ENCODE assay signal across 8 cellular contexts in the genomic region with DNA sequence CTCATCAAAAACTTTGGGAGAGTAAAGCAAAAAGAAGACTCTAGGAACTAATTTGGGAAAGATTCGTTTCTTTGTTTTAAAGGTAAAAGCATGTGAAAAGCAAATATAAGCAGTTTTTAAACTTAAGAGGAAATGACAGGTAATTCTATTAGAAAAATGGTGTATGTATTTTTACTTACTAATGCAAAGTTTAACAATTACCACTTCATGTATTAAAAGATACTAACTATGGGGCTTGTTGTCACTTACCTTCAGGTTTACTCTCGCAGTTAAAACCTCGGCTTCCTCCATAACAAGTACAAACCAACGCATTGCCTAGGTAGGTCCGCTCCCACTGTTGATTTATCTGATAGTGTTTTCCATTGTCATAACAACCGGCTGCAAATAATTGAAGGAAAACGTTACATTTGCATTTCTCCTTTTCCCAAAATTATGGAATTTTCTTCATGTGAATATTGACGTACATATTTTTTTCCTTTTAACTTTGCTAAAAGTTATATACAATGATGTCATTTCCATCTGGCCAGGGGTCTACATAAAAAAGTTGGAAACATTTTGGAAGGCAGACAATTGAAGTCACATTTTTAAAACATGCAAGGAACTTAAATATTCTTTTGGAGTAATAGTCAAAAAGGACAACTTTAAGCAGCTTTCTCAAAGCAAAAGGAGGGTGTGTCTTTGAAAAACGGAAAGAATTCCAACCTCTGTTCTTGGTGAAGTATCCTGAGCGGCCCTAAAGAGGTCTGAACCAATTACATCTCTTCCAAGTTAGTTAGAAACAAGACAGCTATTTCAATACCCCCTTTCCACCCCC. TPM values are rescaled to one million over a fixed set of nuclear protein-coding genes. Genes with fewer than 3 reads are reported as not detected.
DNase-seq lines count a peak whose midpoint lies in the region; ATAC-seq and TF ChIP-seq lines count a peak whose summit lies in the region.

No MANE protein-coding gene starts in this region.

- no peaks in the 10 kb centered on the region for H3K36me3 Mint-ChIP-seq in T-helper 17 cell (ENCODE audit: low read depth)

- H3K4me3 Mint-ChIP-seq in T-helper 17 cell: peak overlapping the region; percentile 70

- no peaks in the 10 kb centered on the region for H3K27me3 ChIP-seq in rectal smooth muscle tissue (ENCODE audit: control insufficient read depth, insufficient read depth, low read length)
- peaks cover 13% of the 10 kb centered on the region for H3K27me3 ChIP-seq in effector memory CD4-positive, alpha-beta T cell (replicated peaks; ENCODE audit: control insufficient read depth, insufficient read depth, low read length, poor library complexity, severe bottlenecking)

- peaks cover 5% of the 10 kb centered on the region for H3K36me3 ChIP-seq in rectal smooth muscle tissue (ENCODE audit: control insufficient read depth, insufficient read depth, low read length)
- H3K36me3 ChIP-seq in effector memory CD4-positive, alpha-beta T cell (ENCODE audit: control insufficient read depth, insufficient read depth, low read length): no peaks in the 10 kb centered on the region

- peak overlapping the region; percentile 87 for H3K27ac ChIP-seq in rectal smooth muscle tissue (ENCODE audit: low read depth, low read length)
- no peak overlapping the region for H3K27ac ChIP-seq in effector memory CD4-positive, alpha-beta T cell (ENCODE audit: insufficient read depth, low read length, poor library complexity, severe bottlenecking)

- no peak for DNase-seq in T-helper 17 cell
- DNase-seq in fibroblast of villous mesenchyme (ENCODE audit: low read depth): peak; percentile 42
- DNase-seq in stimulated activated CD4-positive, alpha-beta T cell treated with anti-CD3 and anti-CD28 coated beads, Interleukin-2, amount 100 ng/mL, for 24 hours: no peak
- DNase-seq in effector memory CD4-positive, alpha-beta T cell: no peak
- DNase-seq in cerebellar nuclear complex (lab: John Stamatoyannopoulos, UW): no peak

- no peak overlapping the region for H3K27ac Mint-ChIP-seq in T-helper 17 cell

- peaks cover 11% of the 10 kb centered on the region for H3K4me1 Mint-ChIP-seq in T-helper 17 cell

- TF ChIP-seq CTCF in fibroblast of villous mesenchyme (IDR thresholded peaks at IDR 0.05; ENCODE audit: insufficient read depth, low read depth, low read length): no peak

- peaks cover 81% of the 10 kb centered on the region for H3K27me3 Mint-ChIP-seq in T-helper 17 cell

- H3K9ac ChIP-seq in rectal smooth muscle tissue (ENCODE audit: low read length): no peak overlapping the region

- ATAC-seq in T-helper 17 cell (no peak), GM19397 (IDR thresholded peaks at IDR 0.05; ENCODE audit: unreplicated experiment) (no peak)

- H3K4me3 ChIP-seq in GM08714 (ENCODE audit: low read length): peak overlapping the region; percentile 63; the same call in 1 of the 2 replicates
- peak overlapping the region; percentile 90 for H3K4me3 ChIP-seq in fibroblast of villous mesenchyme (ENCODE audit: low read depth, low read length)
- peak overlapping the region; percentile 90 for H3K4me3 ChIP-seq in rectal smooth muscle tissue (ENCODE audit: low read length)
- no peak overlapping the region for H3K4me3 ChIP-seq in effector memory CD4-positive, alpha-beta T cell (ENCODE audit: insufficient read depth, low read depth, low read length, poor library complexity, severe bottlenecking)

- no peaks in the 10 kb centered on the region for H3K9me3 ChIP-seq in T-helper 17 cell (ENCODE audit: control insufficient read depth, low read length, poor library complexity, severe bottlenecking)
- no peaks in the 10 kb centered on the region for H3K9me3 ChIP-seq in effector memory CD4-positive, alpha-beta T cell (ENCODE audit: control insufficient read depth, low read length)

- H3K4me1 ChIP-seq in rectal smooth muscle tissue (ENCODE audit: control insufficient read depth, insufficient read depth, low read length): peaks cover 20% of the 10 kb centered on the region
- peaks cover 12% of the 10 kb centered on the region for H3K4me1 ChIP-seq in effector memory CD4-positive, alpha-beta T cell (ENCODE audit: control insufficient read depth, insufficient read depth, low read length, poor library complexity, severe bottlenecking)

RNA-seq across cellular contexts. Expression of a gene that starts 1.2 kb away (rescaled TPM):
- total RNA-seq in T-helper 17 cell: under 1 TPM; 0.26 to 0.75 TPM
- total RNA-seq in fibroblast of villous mesenchyme: 1,807 and 3,312 TPM in 2 replicates

Comparison
In these comparisons a context has a peak if more than half of its experiments do, and no peak if none do; other contexts are left out.
1. RNA of a gene that starts 1.2 kb away (total RNA-seq): 1,807 to 3,312 TPM in fibroblast of villous mesenchyme; 0.26 to 0.75 TPM in T-helper 17 cell; every median in the first group is over 1,000 times any median in the second.